ENCODE assay signal across 8 cellular contexts in genomic region chr6:30683980-30684338, GRCh38. TPM values are rescaled to one million over a fixed set of nuclear protein-coding genes. Genes with fewer than 3 reads are reported as not detected.
A peak's percentile ranks its signal among the peaks of the same experiment; 100 is the strongest.
DNase-seq lines count a peak whose midpoint lies in the region; ATAC-seq and TF ChIP-seq lines count a peak whose summit lies in the region.

No MANE protein-coding gene starts in this region.

- H3K9ac ChIP-seq in GM23248: peak overlapping the region; percentile 100

- H3K4me3 ChIP-seq in GM23248 (peak overlapping the region; percentile 100), foreskin fibroblast (ENCODE audit: low read depth in 1 of 2, low read length in 2 of 2) (peak overlapping the region; percentile 78 to 94), skeletal muscle cell (ENCODE audit: low read depth, low read length) (peak overlapping the region; percentile 90)

- H3K27me3 ChIP-seq in GM23248 (replicated peaks; ENCODE audit: insufficient read depth): no peaks in the 10 kb centered on the region

- H3F3A ChIP-seq in GM23248 (ENCODE audit: insufficient read depth): peaks cover 50% of the 10 kb centered on the region

- peak; percentile 42 for DNase-seq in GM23248
- DNase-seq in UCSD-AML1 (lab: John Stamatoyannopoulos, UW; ENCODE audit: unreplicated experiment): peak; percentile 49
- DNase-seq in foreskin fibroblast: peak in 1 of 2 donors; percentile 62
- no peak for DNase-seq in skeletal muscle cell (ENCODE audit: low read depth)
- no peak for DNase-seq in NCI-H446 (lab: John Stamatoyannopoulos, UW)
- DNase-seq in AG20443 (ENCODE audit: low spot score): no peak

- H3K9me3 ChIP-seq in GM23248 (ENCODE audit: low read depth): no peaks in the 10 kb centered on the region

- no peak for TF ChIP-seq CTCF in foreskin fibroblast (IDR thresholded peaks at IDR 0.05; ENCODE audit: low read depth, low read length)

- peaks cover 94% of the 10 kb centered on the region for H3K79me2 ChIP-seq in GM23248 (ENCODE audit: insufficient read depth)

- H4K20me1 ChIP-seq in GM23248 (ENCODE audit: insufficient read depth): no peaks in the 10 kb centered on the region

- no peak for ATAC-seq in HG02884 (IDR thresholded peaks at IDR 0.05; ENCODE audit: unreplicated experiment)
- no peak for ATAC-seq in GM21423 (IDR thresholded peaks at IDR 0.05; ENCODE audit: unreplicated experiment)

- H2AFZ ChIP-seq in GM23248: no peak overlapping the region

- in situ Hi-C loops in GM23248 (cut with MboI): no loop called here

- H3K4me2 ChIP-seq in GM23248 (ENCODE audit: unreplicated experiment): peak overlapping the region; percentile 100

- no peaks in the 10 kb centered on the region for H3K9me2 ChIP-seq in GM23248 (ENCODE audit: insufficient read depth)

- peaks cover 10% of the 10 kb centered on the region for H3K36me3 ChIP-seq in GM23248 (ENCODE audit: low read depth)

- H3K27ac ChIP-seq in GM23248: peak overlapping the region; percentile 100

- 0% methylated on average over 2 of the region's 2 CpGs for WGBS in GM23248 (ENCODE audit: low coverage in 1 of 2, low lambda C conversion rate in 2 of 2, missing lambda C conversion rate in 2 of 2), 2 experiments

- peaks cover 31% of the 10 kb centered on the region for H3K4me1 ChIP-seq in GM23248 (ENCODE audit: insufficient read depth)

RNA-seq across cellular contexts. Expression of gene PPP1R18, which starts 2.5 kb away (rescaled TPM):
- total RNA-seq in GM23248 (2014; rRNA removed; shearing (Covaris generic)): 85.5 and 108 TPM in 2 replicates
- 66.6 and 67.8 TPM in 2 replicates for polyA plus RNA-seq in GM23248 (2016; fragmentation: Nextera tagmentation; extraction: Ambion mirVana)

RNA-seq across cellular contexts. Expression of gene NRM, which starts 6.8 kb away (rescaled TPM):
- total RNA-seq in GM23248 (2014; rRNA removed; shearing (Covaris generic)): 5.8 and 6.2 TPM in 2 replicates
- 11.3 and 11.6 TPM in 2 replicates for polyA plus RNA-seq in GM23248 (2016; fragmentation: Nextera tagmentation; extraction: Ambion mirVana)

RNA-seq across cellular contexts. Expression of gene DHX16, which starts 11.2 kb away (rescaled TPM):
- 30.4 and 30.6 TPM in 2 replicates for total RNA-seq in GM23248 (2014; rRNA removed; shearing (Covaris generic))
- polyA plus RNA-seq in GM23248 (2016; fragmentation: Nextera tagmentation; extraction: Ambion mirVana): 23.6 and 26.7 TPM in 2 replicates

RNA-seq across cellular contexts. Expression of gene MDC1, which starts 33.1 kb away (rescaled TPM):
- total RNA-seq in GM23248 (2014; rRNA removed; shearing (Covaris generic)): 4.9 and 6.6 TPM in 2 replicates
- polyA plus RNA-seq in GM23248 (2016; fragmentation: Nextera tagmentation; extraction: Ambion mirVana): 6.7 and 7.1 TPM in 2 replicates

RNA-seq across cellular contexts. Expression of gene TUBB, which starts 36.2 kb away (rescaled TPM):
- total RNA-seq in GM23248 (2014; rRNA removed; shearing (Covaris generic)): 525 and 565 TPM in 2 replicates
- 491 and 520 TPM in 2 replicates for polyA plus RNA-seq in GM23248 (2016; fragmentation: Nextera tagmentation; extraction: Ambion mirVana)

Comparison
In these comparisons a context has a peak if more than half of its experiments do, and no peak if none do; other contexts are left out.
1. DNase-seq: peak in GM23248 (single experiment) and UCSD-AML1 (single experiment); none in skeletal muscle cell (single experiment), NCI-H446 (0 of 2) and AG20443 (single experiment).
2. Peak in every context shown above with its lines, with median percentiles within 50 percentile points of each other: H3K4me3 ChIP-seq.